In the genomic region with DNA sequence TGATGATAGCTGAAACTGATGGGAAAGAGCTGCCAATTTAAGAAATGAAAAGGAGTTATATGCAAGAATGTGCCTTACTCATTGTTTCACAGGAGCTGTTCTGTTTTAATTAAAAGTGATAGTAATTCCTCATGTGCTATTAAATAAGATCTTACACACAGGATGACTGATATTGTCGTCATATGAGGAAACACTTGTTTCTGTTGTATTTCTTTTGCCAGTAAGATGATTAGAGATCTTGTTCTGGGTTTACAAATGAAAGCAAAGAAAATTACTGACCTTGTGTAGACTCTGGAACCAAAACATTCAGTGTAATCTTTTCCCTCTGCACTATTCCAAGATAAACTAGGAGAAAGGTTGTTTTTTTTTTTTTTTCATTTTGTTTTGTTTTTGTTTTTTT, we compare ENCODE assay signal across 30 cellular contexts.
A peak's percentile ranks its signal among the peaks of the same experiment; 100 is the strongest.
DNase-seq lines count a peak whose midpoint lies in the region; ATAC-seq and TF ChIP-seq lines count a peak whose summit lies in the region.
"Had no signal": no experiment of that assay in that cellular context is flagged by ENCODE, and none has a peak within 500 bp of the region (broad histone marks: within the 10 kb centered on the region; RNA-seq: fewer than 3 reads in every experiment).

No MANE protein-coding gene starts in this region.

- no peaks in the 10 kb centered on the region for H4K20me1 ChIP-seq in Karpas-422 (ENCODE audit: insufficient read depth, low read depth, low read length)

- ATAC-seq in left cardiac atrium, result peak; percentile 62 to 69
- ATAC-seq in stimulated activated naive CD8-positive, alpha-beta T cell treated with anti-CD3 and anti-CD28 coated beads, Interleukin-15, amount 100 ng/mL, for 72 hours, result no peak
- ATAC-seq in HG02610 (IDR thresholded peaks at IDR 0.05; ENCODE audit: unreplicated experiment), result no peak
- ATAC-seq: A549; activated T-cell treated with anti-CD3 and anti-CD28 coated beads, Interleukin-2, amount 50 U/mL, for 4 hours; lower lobe of right lung; naive thymus-derived CD8-positive, alpha-beta T cell; stimulated activated effector memory CD8-positive, alpha-beta T cell treated with anti-CD3 and anti-CD28 coated beads, Interleukin-12 subunit alpha, Interleukin-12 subunit beta, amount 100 ng/mL, for 72 hours; T-cell had no signal

- DNase-seq in Karpas-422 (peak; percentile 20), esophagus muscularis mucosa (ENCODE audit: extremely low spot score) (no peak), left cardiac atrium (no peak), stomach (no peak), occipital lobe (lab: John Stamatoyannopoulos, UW) (no peak), NOMO-1 (lab: John Stamatoyannopoulos, UW; ENCODE audit: unreplicated experiment in 2 of 2) (no peak)
- DNase-seq in stimulated activated naive CD8-positive, alpha-beta T cell treated with anti-CD3 and anti-CD28 coated beads, Interleukin-15, amount 100 ng/mL, for 72 hours, result no peak
- DNase-seq: activated CD4-positive, alpha-beta T cell treated with anti-CD3 and anti-CD28 coated beads, Interleukin-2, amount 10 ng/mL, durations not matched to agents 7 days and 5 days; activated gamma-delta T cell treated with Interleukin-2 at 50 U/mL for 16 hours; activated naive CD8-positive, alpha-beta T cell treated with anti-CD3 and anti-CD28 coated beads, Interleukin-2, amount 10 ng/mL, durations not matched to agents 7 days and 5 days; activated T-cell treated with anti-CD3 and anti-CD28 coated beads, Interleukin-2, amount 50 U/mL, for 4 hours; Calu3; dermis blood vessel endothelial cell; DND-41; endodermal cell; esophagus squamous epithelium; GF-D8; IMR-90; lower lobe of right lung; MV-4-11; naive thymus-derived CD8-positive, alpha-beta T cell; NCI-H446; NCI-H774; nucleus accumbens; T-cell had no signal

- H3K4me2 ChIP-seq in Karpas-422 (ENCODE audit: low read depth, low read length, poor library complexity, severe bottlenecking), result no peak overlapping the region
- H3K4me2 ChIP-seq: A549 had no signal

- TF ChIP-seq POLR2A in esophagus muscularis mucosa (IDR thresholded peaks at IDR 0.05; ENCODE audit: low read depth), result no peak
- no peak for TF ChIP-seq POLR2A in stomach (IDR thresholded peaks at IDR 0.05)

- no peaks in the 10 kb centered on the region for H3K4me1 Mint-ChIP-seq in stimulated activated naive CD8-positive, alpha-beta T cell treated with anti-CD3 and anti-CD28 coated beads, Interleukin-15, amount 100 ng/mL, for 72 hours
- H3K4me1 Mint-ChIP-seq: activated CD4-positive, alpha-beta T cell treated with anti-CD3 and anti-CD28 coated beads, Interleukin-2, amount 10 ng/mL, durations not matched to agents 7 days and 5 days; activated naive CD8-positive, alpha-beta T cell treated with anti-CD3 and anti-CD28 coated beads, Interleukin-2, amount 10 ng/mL, durations not matched to agents 7 days and 5 days; central memory CD8-positive, alpha-beta T cell; naive thymus-derived CD8-positive, alpha-beta T cell; stimulated activated effector memory CD8-positive, alpha-beta T cell treated with anti-CD3 and anti-CD28 coated beads, Interleukin-12 subunit alpha, Interleukin-12 subunit beta, amount 100 ng/mL, for 72 hours; T-cell had no signal

- no peak for TF ChIP-seq EP300 in esophagus muscularis mucosa (IDR thresholded peaks at IDR 0.05)
- no peak for TF ChIP-seq EP300 in stomach (IDR thresholded peaks at IDR 0.05)

- no peaks in the 10 kb centered on the region for H3K9me3 ChIP-seq in Karpas-422 (ENCODE audit: low read length)
- no peaks in the 10 kb centered on the region for H3K9me3 ChIP-seq in esophagus muscularis mucosa
- H3K9me3 ChIP-seq in stomach, result no peaks in the 10 kb centered on the region
- H3K9me3 ChIP-seq: A549, esophagus squamous epithelium, lower lobe of right lung had no signal

- no peak overlapping the region for H3K4me3 ChIP-seq in Karpas-422 (ENCODE audit: low read length)
- no peak overlapping the region for H3K4me3 ChIP-seq in esophagus muscularis mucosa
- H3K4me3 ChIP-seq in stomach, result no peak overlapping the region
- H3K4me3 ChIP-seq: A549, esophagus squamous epithelium, lower lobe of right lung had no signal

- H3K4me1 ChIP-seq in Karpas-422 (ENCODE audit: low read length) (no peaks in the 10 kb centered on the region), esophagus muscularis mucosa (peaks cover 31 to 77% (median 71%) of the 10 kb centered on the region in 4 donors), stomach (peaks cover 0 to 28% (median 4%) of the 10 kb centered on the region in 4 donors)
- H3K4me1 ChIP-seq: lower lobe of right lung had no signal

- H3K27me3 ChIP-seq in Karpas-422 (ENCODE audit: low read length) (no peaks in the 10 kb centered on the region), esophagus muscularis mucosa (no peaks in the 10 kb centered on the region), stomach (no peaks in the 10 kb centered on the region)
- H3K27me3 ChIP-seq: esophagus squamous epithelium had no signal

- intact Hi-C loops in esophagus muscularis mucosa (cut with DNase I) (no loop called here), left cardiac atrium (cut with DNase I) (no loop called here), stomach (cut with DNase I; ENCODE audit: low total_unique reads) (no loop called here)

- H3K9me3 Mint-ChIP-seq in stimulated activated naive CD8-positive, alpha-beta T cell treated with anti-CD3 and anti-CD28 coated beads, Interleukin-15, amount 100 ng/mL, for 72 hours, result no peaks in the 10 kb centered on the region
- H3K9me3 Mint-ChIP-seq: activated CD4-positive, alpha-beta T cell treated with anti-CD3 and anti-CD28 coated beads, Interleukin-2, amount 10 ng/mL, durations not matched to agents 7 days and 5 days; activated naive CD8-positive, alpha-beta T cell treated with anti-CD3 and anti-CD28 coated beads, Interleukin-2, amount 10 ng/mL, durations not matched to agents 7 days and 5 days; activated T-cell treated with anti-CD3 and anti-CD28 coated beads, Interleukin-2, amount 50 U/mL, for 4 hours; central memory CD8-positive, alpha-beta T cell; endodermal cell; naive thymus-derived CD8-positive, alpha-beta T cell; stimulated activated effector memory CD8-positive, alpha-beta T cell treated with anti-CD3 and anti-CD28 coated beads, Interleukin-12 subunit alpha, Interleukin-12 subunit beta, amount 100 ng/mL, for 72 hours; T-cell had no signal

- peaks cover 8% of the 10 kb centered on the region for H3K27me3 Mint-ChIP-seq in stimulated activated naive CD8-positive, alpha-beta T cell treated with anti-CD3 and anti-CD28 coated beads, Interleukin-15, amount 100 ng/mL, for 72 hours
- H3K27me3 Mint-ChIP-seq: activated CD4-positive, alpha-beta T cell treated with anti-CD3 and anti-CD28 coated beads, Interleukin-2, amount 10 ng/mL, durations not matched to agents 7 days and 5 days; central memory CD8-positive, alpha-beta T cell; T-cell had no signal

- no peak overlapping the region for H3K27ac ChIP-seq in Karpas-422 (ENCODE audit: low read length)
- peak overlapping the region; percentile 40 to 84 (median 65) for H3K27ac ChIP-seq in esophagus muscularis mucosa (replicated peaks in 1 of 4)
- peak overlapping the region in 3 of 5 donors; percentile 1 to 34 (median 33) for H3K27ac ChIP-seq in stomach
- H3K27ac ChIP-seq: A549, lower lobe of right lung, RWPE1 had no signal

- no peak overlapping the region for H3K4me3 Mint-ChIP-seq in stimulated activated naive CD8-positive, alpha-beta T cell treated with anti-CD3 and anti-CD28 coated beads, Interleukin-15, amount 100 ng/mL, for 72 hours
- H3K4me3 Mint-ChIP-seq: activated CD4-positive, alpha-beta T cell treated with anti-CD3 and anti-CD28 coated beads, Interleukin-2, amount 10 ng/mL, durations not matched to agents 7 days and 5 days; activated naive CD8-positive, alpha-beta T cell treated with anti-CD3 and anti-CD28 coated beads, Interleukin-2, amount 10 ng/mL, durations not matched to agents 7 days and 5 days; activated T-cell treated with anti-CD3 and anti-CD28 coated beads, Interleukin-2, amount 50 U/mL, for 4 hours; central memory CD8-positive, alpha-beta T cell; endodermal cell; naive thymus-derived CD8-positive, alpha-beta T cell; stimulated activated effector memory CD8-positive, alpha-beta T cell treated with anti-CD3 and anti-CD28 coated beads, Interleukin-12 subunit alpha, Interleukin-12 subunit beta, amount 100 ng/mL, for 72 hours; T-cell had no signal

- no peaks in the 10 kb centered on the region for H3K79me2 ChIP-seq in Karpas-422 (ENCODE audit: low read length)

- H3K36me3 ChIP-seq in Karpas-422 (ENCODE audit: insufficient read depth, low read length) (no peaks in the 10 kb centered on the region), esophagus muscularis mucosa (peaks cover 0 to 17% (median 9%) of the 10 kb centered on the region in 4 donors), stomach (peaks cover 0 to 13% (median 11%) of the 10 kb centered on the region in 4 donors)

- TF ChIP-seq CTCF in esophagus muscularis mucosa (IDR thresholded peaks at IDR 0.05) (no peak), stomach (IDR thresholded peaks at IDR 0.05) (no peak)

- H3K27ac Mint-ChIP-seq in stimulated activated naive CD8-positive, alpha-beta T cell treated with anti-CD3 and anti-CD28 coated beads, Interleukin-15, amount 100 ng/mL, for 72 hours, result no peak overlapping the region
- H3K27ac Mint-ChIP-seq: activated CD4-positive, alpha-beta T cell treated with anti-CD3 and anti-CD28 coated beads, Interleukin-2, amount 10 ng/mL, durations not matched to agents 7 days and 5 days; activated naive CD8-positive, alpha-beta T cell treated with anti-CD3 and anti-CD28 coated beads, Interleukin-2, amount 10 ng/mL, durations not matched to agents 7 days and 5 days; endodermal cell; naive thymus-derived CD8-positive, alpha-beta T cell; stimulated activated effector memory CD8-positive, alpha-beta T cell treated with anti-CD3 and anti-CD28 coated beads, Interleukin-12 subunit alpha, Interleukin-12 subunit beta, amount 100 ng/mL, for 72 hours; T-cell had no signal

- no peaks in the 10 kb centered on the region for H3K9me2 ChIP-seq in Karpas-422 (replicated peaks; ENCODE audit: insufficient read depth, low read length)

- H3K9ac ChIP-seq in Karpas-422 (ENCODE audit: low read length), result no peak overlapping the region

- H2AFZ ChIP-seq in Karpas-422 (ENCODE audit: low read length), result no peak overlapping the region

- 33% methylated on average over 1 of the region's 1 CpG for WGBS in esophagus muscularis mucosa
- 14 to 57% (median 22%) methylated on average over 1 of the region's 1 CpG for WGBS in stomach, 5 donors

Comparison
In these comparisons a context has a peak if more than half of its experiments do, and no peak if none do; other contexts are left out.
1. ATAC-seq: peak in left cardiac atrium (2 of 2); none in stimulated activated naive CD8-positive, alpha-beta T cell treated with anti-CD3 and anti-CD28 coated beads, Interleukin-15, amount 100 ng/mL, for 72 hours (single experiment) and HG02610 (single experiment).